In the genomic region with DNA sequence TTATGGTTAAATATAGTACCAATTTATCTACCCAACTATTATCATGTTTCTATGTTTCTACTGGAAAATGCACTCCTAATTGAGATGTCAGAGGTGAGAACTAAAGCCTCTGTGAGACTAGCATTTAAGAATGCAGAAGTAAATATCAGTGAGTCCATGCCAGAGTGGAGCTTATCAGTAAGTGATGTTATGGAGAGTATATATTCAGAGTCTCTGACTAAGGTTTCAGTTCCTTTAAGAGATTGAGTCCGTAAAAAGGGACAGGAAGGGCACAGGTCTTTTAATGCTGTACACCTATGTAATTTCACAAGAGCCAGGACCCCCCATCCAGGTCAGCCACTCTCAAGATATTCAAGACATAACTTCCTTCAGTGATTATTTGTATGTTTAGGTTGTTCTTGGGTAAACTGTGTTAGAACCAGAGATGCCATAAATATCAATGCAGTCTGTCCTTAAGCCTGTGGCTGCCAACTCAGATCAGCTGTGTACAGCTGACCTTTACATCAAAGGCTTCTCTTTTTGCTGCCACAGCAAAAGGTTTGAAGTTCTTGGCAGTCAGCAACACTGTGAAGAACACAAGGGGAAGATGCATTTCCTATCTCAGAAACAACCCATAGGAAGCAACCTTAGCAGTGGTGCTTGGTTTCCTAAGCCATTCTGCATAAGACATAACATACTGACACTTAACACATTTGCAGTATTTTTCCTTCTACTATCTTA, we compare ENCODE assay signal across 23 cellular contexts.
DNase-seq lines count a peak whose midpoint lies in the region; ATAC-seq, FAIRE-seq and TF ChIP-seq lines count a peak whose summit lies in the region.
"Had no signal": no experiment of that assay in that cellular context is flagged by ENCODE, and none has a peak within 500 bp of the region (broad histone marks: within the 10 kb centered on the region; RNA-seq: fewer than 3 reads in every experiment).

No MANE protein-coding gene starts in this region.

- H3K4me2 ChIP-seq in GM12878 (ENCODE audit: control insufficient read depth, insufficient read depth) = no peak overlapping the region

- FAIRE-seq in GM12878 (lab: Jason Lieb, UNC) = no peak

- H3K9ac ChIP-seq in GM12878 (ENCODE audit: control insufficient read depth, insufficient read depth, low read length) = no peak overlapping the region
- no peak overlapping the region for H3K9ac ChIP-seq in rectal smooth muscle tissue (ENCODE audit: low read length)
- H3K9ac ChIP-seq: parathyroid adenoma had no signal

- H4K20me1 ChIP-seq in GM12878 (ENCODE audit: control insufficient read depth, insufficient read depth) = no peaks in the 10 kb centered on the region

- POLR2A ChIA-PET in GM12878 (lab: Charles Lee) = interaction anchor here (0.6 kb wide), 1 partner anchor 17 kb away, joined by 3 read pairs; no protein-coding TSS in a partner anchor

- H3K4me3 ChIP-seq in GM12878 (no peak overlapping the region), rectal smooth muscle tissue (ENCODE audit: low read length) (no peak overlapping the region), lower leg skin (ENCODE audit: low read depth, poor library complexity, severe bottlenecking) (no peak overlapping the region)
- H3K4me3 ChIP-seq: SJSA1, tibial nerve had no signal

- H3K36me3 ChIP-seq in GM12878 (ENCODE audit: control insufficient read depth in 2 of 2, insufficient read depth in 2 of 2, low read length in 1 of 2) (no peaks in the 10 kb centered on the region), rectal smooth muscle tissue (ENCODE audit: control insufficient read depth, insufficient read depth, low read length) (no peaks in the 10 kb centered on the region)
- H3K36me3 ChIP-seq: BE2C, SJSA1, tibial nerve had no signal

- peaks cover 0 to 9% of the 10 kb centered on the region in 2 donors for H3K4me1 Mint-ChIP-seq in immature natural killer cell
- H3K4me1 Mint-ChIP-seq: activated naive CD4-positive, alpha-beta T cell treated with anti-CD3 and anti-CD28 coated beads, Interleukin-2, amount 10 ng/mL, durations not matched to agents 7 days and 5 days; IgD-negative memory B cell had no signal

- TF ChIP-seq CTCF in GM12878 (IDR thresholded peaks at IDR 0.05 in 2 of 3, conservative IDR thresholded peaks at IDR 0.05 in 1 of 3; ENCODE audit: control insufficient read depth in 2 of 3, extremely low read depth in 1 of 3, insufficient read depth in 1 of 3, low read depth in 3 of 3, low read length in 3 of 3) (no peak), lower leg skin (IDR thresholded peaks at IDR 0.05) (no peak)

- H3K79me2 ChIP-seq in GM12878 (ENCODE audit: control insufficient read depth, insufficient read depth, low read length) = no peaks in the 10 kb centered on the region
- H3K79me2 ChIP-seq: parathyroid adenoma had no signal

- H3K4me3 Mint-ChIP-seq in immature natural killer cell = no peak overlapping the region
- H3K4me3 Mint-ChIP-seq: activated naive CD4-positive, alpha-beta T cell treated with anti-CD3 and anti-CD28 coated beads, Interleukin-2, amount 10 ng/mL, durations not matched to agents 7 days and 5 days; IgD-negative memory B cell; stimulated activated effector memory CD8-positive, alpha-beta T cell treated with anti-CD3 and anti-CD28 coated beads, Interleukin-12 subunit alpha, Interleukin-12 subunit beta, amount 100 ng/mL, for 72 hours had no signal

- 0% methylated on average over 1 of the region's 1 CpG for WGBS in GM12878 (ENCODE audit: insufficient coverage, insufficient replicate concordance, low lambda C conversion rate, missing lambda C conversion rate)
- WGBS in lower leg skin, 2 donors = 77 to 79% methylated on average over 1 of the region's 1 CpG

- H3K27me3 Mint-ChIP-seq in immature natural killer cell (ENCODE audit: low read depth in 3 of 3) = peaks cover 0 to 4% (median 0%) of the 10 kb centered on the region in 3 donors
- H3K27me3 Mint-ChIP-seq: activated naive CD4-positive, alpha-beta T cell treated with anti-CD3 and anti-CD28 coated beads, Interleukin-2, amount 10 ng/mL, durations not matched to agents 7 days and 5 days; IgD-negative memory B cell had no signal

- TF ChIP-seq EP300 in GM12878 (IDR thresholded peaks at IDR 0.05; ENCODE audit: borderline replicate concordance in 1 of 2, control insufficient read depth in 1 of 2, low read depth in 2 of 2, low read length in 2 of 2) = no peak

- ATAC-seq in GM18868 (IDR thresholded peaks at IDR 0.05; ENCODE audit: unreplicated experiment) (peak; percentile 82), HG03025 (IDR thresholded peaks at IDR 0.05; ENCODE audit: low FRiP score, unreplicated experiment) (peak; percentile 61), GM12878 (peak; percentile 81), HG03520 (IDR thresholded peaks at IDR 0.05; ENCODE audit: unreplicated experiment) (no peak)
- ATAC-seq: left colon; stimulated activated effector memory CD8-positive, alpha-beta T cell treated with anti-CD3 and anti-CD28 coated beads, Interleukin-12 subunit alpha, Interleukin-12 subunit beta, amount 100 ng/mL, for 72 hours had no signal

- in situ Hi-C loops in GM12878 (cut with MboI) = no loop called here

- no peak overlapping the region for H3K27ac Mint-ChIP-seq in immature natural killer cell
- H3K27ac Mint-ChIP-seq: activated naive CD4-positive, alpha-beta T cell treated with anti-CD3 and anti-CD28 coated beads, Interleukin-2, amount 10 ng/mL, durations not matched to agents 7 days and 5 days; IgD-negative memory B cell; stimulated activated effector memory CD8-positive, alpha-beta T cell treated with anti-CD3 and anti-CD28 coated beads, Interleukin-12 subunit alpha, Interleukin-12 subunit beta, amount 100 ng/mL, for 72 hours had no signal

- DNase-seq in GM12878 (ENCODE audit: low read depth, low spot score) (no peak), lower leg skin (ENCODE audit: low spot score in 2 of 2) (no peak), HCEC 1CT (no peak), immature natural killer cell (no peak)
- DNase-seq: activated CD4-positive, alpha-beta T cell treated with anti-CD3 and anti-CD28 coated beads, Interleukin-2, amount 50 U/mL, for 1 hour; activated naive CD4-positive, alpha-beta T cell treated with anti-CD3 and anti-CD28 coated beads, Interleukin-2, amount 10 ng/mL, durations not matched to agents 7 days and 5 days; activated T-cell treated with anti-CD3 and anti-CD28 coated beads for 4 hours; BE2C; DMS 273 treated with DMSO at 0.1 percent for 48 hours; GF-D8; left colon; NCI-H1092; NCI-H524 treated with DMSO at 0.1 percent for 48 hours; T1000 had no signal

- no peak for TF ChIP-seq RAD21 in GM12878 (IDR thresholded peaks at IDR 0.05; ENCODE audit: insufficient read depth, low read depth, low read length)

- H3K4me1 ChIP-seq in GM12878 (ENCODE audit: control insufficient read depth, insufficient read depth, low read length) (no peaks in the 10 kb centered on the region), rectal smooth muscle tissue (ENCODE audit: control insufficient read depth, insufficient read depth, low read length) (peaks cover 2% of the 10 kb centered on the region)
- H3K4me1 ChIP-seq: BE2C, parathyroid adenoma had no signal

- CTCF ChIA-PET in GM12878 (lab: Yijun Ruan, JAX) = interaction anchor here (1.3 kb wide), 1 partner anchor 1274 kb away, joined by 3 read pairs; no protein-coding TSS in a partner anchor

- no peaks in the 10 kb centered on the region for H3K36me3 Mint-ChIP-seq in immature natural killer cell
- H3K36me3 Mint-ChIP-seq: activated naive CD4-positive, alpha-beta T cell treated with anti-CD3 and anti-CD28 coated beads, Interleukin-2, amount 10 ng/mL, durations not matched to agents 7 days and 5 days; stimulated activated effector memory CD8-positive, alpha-beta T cell treated with anti-CD3 and anti-CD28 coated beads, Interleukin-12 subunit alpha, Interleukin-12 subunit beta, amount 100 ng/mL, for 72 hours had no signal

- peaks cover 0 to 3% (median 0%) of the 10 kb centered on the region in 6 donors for H3K9me3 Mint-ChIP-seq in immature natural killer cell
- H3K9me3 Mint-ChIP-seq: activated naive CD4-positive, alpha-beta T cell treated with anti-CD3 and anti-CD28 coated beads, Interleukin-2, amount 10 ng/mL, durations not matched to agents 7 days and 5 days; IgD-negative memory B cell; stimulated activated effector memory CD8-positive, alpha-beta T cell treated with anti-CD3 and anti-CD28 coated beads, Interleukin-12 subunit alpha, Interleukin-12 subunit beta, amount 100 ng/mL, for 72 hours had no signal

- no peak overlapping the region for H2AFZ ChIP-seq in GM12878 (ENCODE audit: control insufficient read depth, low read depth, low read length)
- H2AFZ ChIP-seq: parathyroid adenoma had no signal

- intact Hi-C loops in GM12878 (cut with micrococcal nuclease; ENCODE audit: unreplicated experiment) (no loop called here), lower leg skin (cut with DNase I; ENCODE audit: low total_unique reads) (no loop called here)

- RAD21 ChIA-PET in GM12878 (lab: Charles Lee; ENCODE audit: unreplicated experiment) = no interaction called here

- no peaks in the 10 kb centered on the region for H3K27me3 ChIP-seq in GM12878 (replicated peaks in 1 of 2; ENCODE audit: control insufficient read depth in 2 of 2, insufficient read depth in 2 of 2, low read length in 1 of 2)
- no peaks in the 10 kb centered on the region for H3K27me3 ChIP-seq in rectal smooth muscle tissue (ENCODE audit: control insufficient read depth, insufficient read depth, low read length)
- H3K27me3 ChIP-seq: BE2C, SJSA1, tibial nerve had no signal

- TF ChIP-seq POLR2A in GM12878 (IDR thresholded peaks at IDR 0.05; ENCODE audit: low read depth, low read length) (no peak), lower leg skin (IDR thresholded peaks at IDR 0.05) (no peak)

- no peaks in the 10 kb centered on the region for H3K9me3 ChIP-seq in GM12878 (replicated peaks; ENCODE audit: control insufficient read depth, insufficient read depth, low read length)
- H3K9me3 ChIP-seq: BE2C, SJSA1, tibial nerve had no signal

- H3K27ac ChIP-seq in GM12878 (ENCODE audit: control insufficient read depth, insufficient read depth) (no peak overlapping the region), rectal smooth muscle tissue (ENCODE audit: low read depth, low read length) (peak overlapping the region; percentile 22)
- H3K27ac ChIP-seq: parathyroid adenoma had no signal

- BruUV-seq in GM12878 (replicated peaks; lab: Mats Ljungman, UMichigan) = no TSS peak

- SMC1A ChIA-PET in GM12878 (lab: Charles Lee; ENCODE audit: uncharacterized antibody, unreplicated experiment) = interaction anchor here (0.7 kb wide), 1 partner anchor 210 kb away, joined by 3 read pairs; no protein-coding TSS in a partner anchor

TF ChIP-seq in GM12878, 131 proteins besides CTCF, POLR2A, EP300 and RAD21:
- TF ChIP-seq BHLHE40 (IDR thresholded peaks at IDR 0.05; ENCODE audit: borderline replicate concordance in 1 of 2, low read depth in 2 of 2, low read length in 1 of 2) (no peak), NR2F1 (conservative IDR thresholded peaks at IDR 0.05) (peak; percentile 57)
